Comparison of ENCODE assay signal across 8 cellular contexts in genomic region chr6:119312875-119313338, GRCh38. TPM values are rescaled to one million over a fixed set of nuclear protein-coding genes. Genes with fewer than 3 reads are reported as not detected.
DNase-seq lines count a peak whose midpoint lies in the region; ATAC-seq and TF ChIP-seq lines count a peak whose summit lies in the region.

No MANE protein-coding gene starts in this region.

- peaks cover 56% of the 10 kb centered on the region for H3K4me1 ChIP-seq in CD4-positive, alpha-beta memory T cell (ENCODE audit: insufficient read depth, low read length)

- H3K9me3 Mint-ChIP-seq in CD4-positive, alpha-beta memory T cell, result no peaks in the 10 kb centered on the region
- peaks cover 3% of the 10 kb centered on the region; the same call in 1 of the 2 replicates for H3K9me3 Mint-ChIP-seq in HFFc6

- H3K4me3 ChIP-seq in CD4-positive, alpha-beta memory T cell (ENCODE audit: low read length in 2 of 2), result no peak overlapping the region
- peak overlapping the region; percentile 9; the same call in 1 of the 2 replicates for H3K4me3 ChIP-seq in Jurkat, Clone E6-1 (ENCODE audit: low read length)

- H3K27ac Mint-ChIP-seq in CD4-positive, alpha-beta memory T cell, result peak overlapping the region; percentile 72 to 94 (median 87)
- no peak overlapping the region for H3K27ac Mint-ChIP-seq in HFFc6

- no peaks in the 10 kb centered on the region for H3K27me3 Mint-ChIP-seq in CD4-positive, alpha-beta memory T cell
- no peaks in the 10 kb centered on the region for H3K27me3 Mint-ChIP-seq in HFFc6 (ENCODE audit: insufficient read depth)

- intact Hi-C loops in CD4-positive, alpha-beta memory T cell (cut with micrococcal nuclease), result no loop called here

- H3K36me3 Mint-ChIP-seq in CD4-positive, alpha-beta memory T cell, result no peaks in the 10 kb centered on the region
- H3K36me3 Mint-ChIP-seq in HFFc6 (ENCODE audit: low read depth), result no peaks in the 10 kb centered on the region

- ATAC-seq in GM21367 (IDR thresholded peaks at IDR 0.05; ENCODE audit: unreplicated experiment), result peak; percentile 42

- H3K36me3 ChIP-seq in CD4-positive, alpha-beta memory T cell (ENCODE audit: insufficient read depth, low read length), result no peaks in the 10 kb centered on the region

- peak in 3 of 5 donors; percentile 13 to 23 (median 20) for DNase-seq in CD4-positive, alpha-beta memory T cell
- DNase-seq in Jurkat, Clone E6-1 (ENCODE audit: low read depth, low spot score), result peak; percentile 62
- DNase-seq in erythroblast (lab: John Stamatoyannopoulos, UW) (peak; percentile 59 to 75), HFFc6 (no peak), pons (ENCODE audit: low spot score) (no peak), DMS 273 (lab: John Stamatoyannopoulos, UW; ENCODE audit: unreplicated experiment) (no peak)
- DNase-seq in stimulated activated naive CD4-positive, alpha-beta T cell treated with Interleukin-2 at 50 U/mL for 16 hours (lab: John Stamatoyannopoulos, UW), result no peak

- peak overlapping the region in 7 of 8 donors; percentile 49 to 81 (median 75) for H3K4me3 Mint-ChIP-seq in CD4-positive, alpha-beta memory T cell
- no peak overlapping the region for H3K4me3 Mint-ChIP-seq in HFFc6

- H3K27ac ChIP-seq in CD4-positive, alpha-beta memory T cell (ENCODE audit: low read depth, low read length), result peak overlapping the region; percentile 5

- CTCF ChIA-PET in CD4-positive, alpha-beta memory T cell (lab: Charles Lee; ENCODE audit: partially characterized antibody), result interaction anchor here (1.1 to 3.4 kb wide), 4 partner anchors 10 to 38 kb away, joined by 3 to 14 read pairs (median 5); no protein-coding TSS in a partner anchor

- no peaks in the 10 kb centered on the region for H3K27me3 ChIP-seq in CD4-positive, alpha-beta memory T cell (ENCODE audit: insufficient read depth, low read length)

- POLR2A ChIA-PET in CD4-positive, alpha-beta memory T cell (lab: Charles Lee; ENCODE audit: partially characterized antibody), result interaction anchor here (2.5 to 4.8 kb wide), 3 partner anchors 12 to 38 kb away, joined by 7 to 45 read pairs (median 28); partner anchors contain the start of gene MAN1A1

- H3K9me3 ChIP-seq in CD4-positive, alpha-beta memory T cell (ENCODE audit: control insufficient read depth in 1 of 2, low read length in 2 of 2), result no peaks in the 10 kb centered on the region

- peaks cover 36 to 77% (median 48%) of the 10 kb centered on the region in 4 donors for H3K4me1 Mint-ChIP-seq in CD4-positive, alpha-beta memory T cell
- peaks cover 3% of the 10 kb centered on the region; the same call in 1 of the 2 replicates for H3K4me1 Mint-ChIP-seq in HFFc6 (ENCODE audit: low read depth)

- no peak for TF ChIP-seq POLR2A in erythroblast (IDR thresholded peaks at IDR 0.05; ENCODE audit: low read length)

- TF ChIP-seq CTCF in HFFc6 (IDR thresholded peaks at IDR 0.05), result no peak

RNA-seq across cellular contexts. Expression of gene MAN1A1, which starts 36.7 kb away (rescaled TPM):
- 10 to 100 TPM; 12.3 TPM for total RNA-seq in CD4-positive, alpha-beta memory T cell
- polyA plus RNA-seq in CD4-positive, alpha-beta memory T cell, result 10 to 100 TPM; 12.4 to 14.7 TPM
- polyA plus RNA-seq in Jurkat, Clone E6-1 (2012; ENCODE audit: insufficient read depth, insufficient read length), result 12.2 TPM
- total RNA-seq in HFFc6 (2021; fragmentation: NEBNext Ultra II Directional; extraction: Animal tissue kit (Norgen Biotek cat#: 25700)), result under 1 TPM; 0.12 to 0.64 (median 0.16) TPM

Comparison
In these comparisons a context has a peak if more than half of its experiments do, and no peak if none do; other contexts are left out.
1. DNase-seq: peak in CD4-positive, alpha-beta memory T cell (3 of 5), Jurkat, Clone E6-1 (single experiment) and erythroblast (2 of 2); none in stimulated activated naive CD4-positive, alpha-beta T cell treated with Interleukin-2 at 50 U/mL for 16 hours (single experiment), HFFc6 (single experiment), pons (single experiment) and DMS 273 (single experiment).
2. RNA of gene MAN1A1, which starts 36.7 kb away (total RNA-seq): 12.3 TPM in CD4-positive, alpha-beta memory T cell; 0.12 to 0.64 TPM in HFFc6; every median in the first group is over 4 times any median in the second.